ENCODE assay signal across 1 cellular context in the genomic region with DNA sequence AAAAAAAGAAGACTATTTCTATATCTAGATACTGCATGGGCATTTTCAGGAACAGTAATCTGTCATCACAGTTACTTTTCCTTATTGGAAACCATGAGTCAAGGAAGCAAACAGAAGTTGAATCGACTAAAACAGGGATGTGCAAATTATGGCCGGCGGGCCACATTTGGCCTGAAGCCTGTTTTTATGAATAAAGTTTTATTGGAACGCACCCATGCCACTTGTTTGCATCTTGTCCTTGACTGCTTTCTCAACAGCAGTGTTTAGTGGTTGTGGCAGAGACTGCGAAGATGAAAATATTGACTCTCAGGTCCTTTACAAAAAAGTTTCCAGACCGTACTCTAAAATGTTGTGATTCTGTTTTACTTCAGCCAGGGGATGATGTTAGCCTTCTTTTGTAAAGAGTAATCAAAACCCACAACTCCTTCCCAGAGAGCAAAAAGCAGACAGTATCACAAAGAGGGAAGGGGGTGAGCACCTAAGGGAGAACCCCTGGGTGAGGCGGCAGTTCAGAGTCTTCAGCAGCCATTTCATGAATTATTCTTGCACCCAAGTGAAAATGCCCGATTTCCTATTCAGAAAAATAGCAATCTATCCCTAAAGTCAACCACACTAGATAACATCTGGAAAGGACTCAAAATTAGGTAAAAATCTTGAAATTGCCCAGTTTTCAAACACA.
TF ChIP-seq lines count a peak whose summit lies in the region.

No MANE protein-coding gene starts in this region.

TF ChIP-seq in HepG2, 621 proteins besides CTCF, POLR2A, EP300 and RAD21:
- TF ChIP-seq, protein P1, sequence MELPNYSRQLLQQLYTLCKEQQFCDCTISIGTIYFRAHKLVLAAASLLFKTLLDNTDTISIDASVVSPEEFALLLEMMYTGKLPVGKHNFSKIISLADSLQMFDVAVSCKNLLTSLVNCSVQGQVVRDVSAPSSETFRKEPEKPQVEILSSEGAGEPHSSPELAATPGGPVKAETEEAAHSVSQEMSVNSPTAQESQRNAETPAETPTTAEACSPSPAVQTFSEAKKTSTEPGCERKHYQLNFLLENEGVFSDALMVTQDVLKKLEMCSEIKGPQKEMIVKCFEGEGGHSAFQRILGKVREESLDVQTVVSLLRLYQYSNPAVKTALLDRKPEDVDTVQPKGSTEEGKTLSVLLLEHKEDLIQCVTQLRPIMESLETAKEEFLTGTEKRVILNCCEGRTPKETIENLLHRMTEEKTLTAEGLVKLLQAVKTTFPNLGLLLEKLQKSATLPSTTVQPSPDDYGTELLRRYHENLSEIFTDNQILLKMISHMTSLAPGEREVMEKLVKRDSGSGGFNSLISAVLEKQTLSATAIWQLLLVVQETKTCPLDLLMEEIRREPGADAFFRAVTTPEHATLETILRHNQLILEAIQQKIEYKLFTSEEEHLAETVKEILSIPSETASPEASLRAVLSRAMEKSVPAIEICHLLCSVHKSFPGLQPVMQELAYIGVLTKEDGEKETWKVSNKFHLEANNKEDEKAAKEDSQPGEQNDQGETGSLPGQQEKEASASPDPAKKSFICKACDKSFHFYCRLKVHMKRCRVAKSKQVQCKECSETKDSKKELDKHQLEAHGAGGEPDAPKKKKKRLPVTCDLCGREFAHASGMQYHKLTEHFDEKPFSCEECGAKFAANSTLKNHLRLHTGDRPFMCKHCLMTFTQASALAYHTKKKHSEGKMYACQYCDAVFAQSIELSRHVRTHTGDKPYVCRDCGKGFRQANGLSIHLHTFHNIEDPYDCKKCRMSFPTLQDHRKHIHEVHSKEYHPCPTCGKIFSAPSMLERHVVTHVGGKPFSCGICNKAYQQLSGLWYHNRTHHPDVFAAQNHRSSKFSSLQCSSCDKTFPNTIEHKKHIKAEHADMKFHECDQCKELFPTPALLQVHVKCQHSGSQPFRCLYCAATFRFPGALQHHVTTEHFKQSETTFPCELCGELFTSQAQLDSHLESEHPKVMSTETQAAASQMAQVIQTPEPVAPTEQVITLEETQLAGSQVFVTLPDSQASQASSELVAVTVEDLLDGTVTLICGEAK (IDR thresholded peaks at IDR 0.05), result no peak
- TF ChIP-seq, protein P1 (CRISPR knock-in tag; IDR thresholded peaks at IDR 0.05), result peak; percentile 86
- no peak for TF ChIP-seq GMEB1 (CRISPR knock-in tag; IDR thresholded peaks at IDR 0.05; ENCODE audit: borderline replicate concordance)
